In the genomic region with DNA sequence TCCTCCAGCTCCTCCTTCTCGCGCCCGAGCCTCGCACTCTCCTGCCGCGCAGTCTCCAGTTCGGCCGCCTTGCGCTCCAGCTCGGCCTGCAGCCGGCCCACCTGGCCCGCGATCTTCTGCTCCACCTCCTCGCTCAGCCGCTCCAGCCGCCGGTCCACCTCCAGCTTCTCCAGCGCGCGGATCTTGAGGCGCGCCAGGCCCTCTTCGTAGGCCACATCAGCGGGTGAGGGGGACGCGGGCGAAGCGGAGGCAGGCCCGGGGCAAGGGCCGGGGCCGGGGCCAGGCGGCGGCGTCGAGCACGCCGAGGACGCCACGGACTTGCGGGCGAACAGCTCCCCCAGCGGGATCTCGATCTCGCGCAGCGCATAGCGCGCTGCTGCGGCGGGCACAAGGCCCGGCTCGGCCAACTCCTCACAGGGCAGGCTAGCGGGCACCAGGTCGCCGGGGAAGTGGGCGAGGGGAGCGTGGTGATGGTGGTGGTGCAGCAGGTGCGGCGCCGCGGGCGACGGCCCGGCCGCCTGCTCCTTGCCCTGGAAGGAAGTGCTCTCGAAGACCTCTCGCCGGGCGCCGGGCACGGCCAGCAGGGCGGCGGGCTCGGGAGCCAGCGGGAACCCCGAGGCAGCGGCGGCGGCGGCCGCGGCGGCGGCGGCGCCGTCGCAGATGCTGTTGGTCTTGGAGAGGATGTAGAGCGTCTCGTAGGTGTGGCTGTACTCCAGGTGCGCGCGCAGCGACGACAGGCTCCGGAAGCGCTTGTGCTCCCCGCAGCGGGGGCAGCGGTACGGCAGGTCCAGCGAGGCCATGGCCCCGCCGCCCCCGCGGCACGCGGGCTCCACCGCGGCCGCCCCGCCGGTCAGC, we compare ENCODE assay signal across 8 cellular contexts. TPM values are rescaled to one million over a fixed set of nuclear protein-coding genes. Genes with fewer than 3 reads are reported as not detected.
DNase-seq lines count a peak whose midpoint lies in the region; ATAC-seq and TF ChIP-seq lines count a peak whose summit lies in the region.

No MANE protein-coding gene starts in this region.

- peak overlapping the region; percentile 95 for H3K4me2 ChIP-seq in hepatocyte

- no peaks in the 10 kb centered on the region for H3K9me2 ChIP-seq in hepatocyte (replicated peaks; ENCODE audit: insufficient read depth)

- DNase-seq in NCI-H526 treated with DMSO at 0.1 percent for 48 hours (lab: John Stamatoyannopoulos, UW) (peak; percentile 76), hepatocyte (ENCODE audit: low spot score) (peak; percentile 82), spleen (peak; percentile 89), HAP-1 (ENCODE audit: low spot score in 2 of 2) (no peak), DMS114 treated with DMSO at 0.1 percent for 48 hours (lab: John Stamatoyannopoulos, UW; ENCODE audit: unreplicated experiment) (no peak)
- peak; percentile 72 for DNase-seq in activated T-helper 2 cell treated with anti-CD3 and anti-CD28 coated beads, Interferon-gamma antibody, Interleukin-2, Interleukin-4, amounts not matched to agents 10 μg/mL and 5 μg/mL and 100 μg/mL, durations not matched to agents 14 hours and 24 hours and 36 hours (ENCODE audit: low spot score)

- H3K36me3 Mint-ChIP-seq in activated T-helper 2 cell treated with anti-CD3 and anti-CD28 coated beads, Interferon-gamma antibody, Interleukin-2, Interleukin-4, amounts not matched to agents 10 μg/mL and 5 μg/mL and 100 μg/mL, durations not matched to agents 14 hours and 24 hours and 36 hours (ENCODE audit: low read depth) = peaks cover 10% of the 10 kb centered on the region

- H3K4me1 ChIP-seq in hepatocyte (ENCODE audit: insufficient read depth) (peaks cover 10% of the 10 kb centered on the region), spleen (peaks cover 0 to 16% (median 7%) of the 10 kb centered on the region in 6 donors), HAP-1 (no peaks in the 10 kb centered on the region)

- H3K4me3 ChIP-seq in GM08714 (ENCODE audit: low read length) = peak overlapping the region; percentile 40; the same call in 1 of the 2 replicates
- peak overlapping the region; percentile 36 for H3K4me3 ChIP-seq in hepatocyte
- H3K4me3 ChIP-seq in spleen = peak overlapping the region in 7 of 8 donors; percentile 17 to 61 (median 23)
- no peak overlapping the region for H3K4me3 ChIP-seq in HAP-1

- peak; percentile 70 for ATAC-seq in HG02973 (IDR thresholded peaks at IDR 0.05; ENCODE audit: unreplicated experiment)

- TF ChIP-seq POLR2A in spleen (IDR thresholded peaks at IDR 0.05) = no peak

- no peaks in the 10 kb centered on the region for H3K27me3 Mint-ChIP-seq in activated T-helper 2 cell treated with anti-CD3 and anti-CD28 coated beads, Interferon-gamma antibody, Interleukin-2, Interleukin-4, amounts not matched to agents 10 μg/mL and 5 μg/mL and 100 μg/mL, durations not matched to agents 14 hours and 24 hours and 36 hours (ENCODE audit: low read depth)

- peaks cover 37% of the 10 kb centered on the region for H3K27me3 ChIP-seq in hepatocyte
- H3K27me3 ChIP-seq in spleen (replicated peaks in 1 of 7) = peaks cover 0 to 26% (median 0%) of the 10 kb centered on the region in 7 donors
- no peaks in the 10 kb centered on the region for H3K27me3 ChIP-seq in HAP-1 (ENCODE audit: low read depth)

- H3K9me3 ChIP-seq in hepatocyte (ENCODE audit: low read depth) (no peaks in the 10 kb centered on the region), spleen (no peaks in the 10 kb centered on the region), HAP-1 (no peaks in the 10 kb centered on the region)

- H3K9me3 Mint-ChIP-seq in activated T-helper 2 cell treated with anti-CD3 and anti-CD28 coated beads, Interferon-gamma antibody, Interleukin-2, Interleukin-4, amounts not matched to agents 10 μg/mL and 5 μg/mL and 100 μg/mL, durations not matched to agents 14 hours and 24 hours and 36 hours = no peaks in the 10 kb centered on the region

- intact Hi-C loops in activated T-helper 2 cell treated with anti-CD3 and anti-CD28 coated beads, Interferon-gamma antibody, Interleukin-2, Interleukin-4, amounts not matched to agents 10 μg/mL and 5 μg/mL and 100 μg/mL, durations not matched to agents 14 hours and 24 hours and 36 hours (cut with micrococcal nuclease) = loop anchor here (2.0 kb wide), 1 partner anchor 34 kb away; the partner anchor contains the start of gene CCT7
- intact Hi-C loops in spleen (cut with DNase I; ENCODE audit: low total_unique reads) = no loop called here

- H3K27ac Mint-ChIP-seq in activated T-helper 2 cell treated with anti-CD3 and anti-CD28 coated beads, Interferon-gamma antibody, Interleukin-2, Interleukin-4, amounts not matched to agents 10 μg/mL and 5 μg/mL and 100 μg/mL, durations not matched to agents 14 hours and 24 hours and 36 hours = no peak overlapping the region

- TF ChIP-seq CTCF in hepatocyte (IDR thresholded peaks at IDR 0.05; ENCODE audit: poor library complexity) = peak; percentile 40
- TF ChIP-seq CTCF in spleen (IDR thresholded peaks at IDR 0.05 in 8 of 11, conservative IDR thresholded peaks at IDR 0.05 in 3 of 11) = peak in 2 of 11 experiments; percentile 26 to 30

- in situ Hi-C loops in HAP-1 (cut with MboI; ENCODE audit: low sequenced_read_pairs) = no loop called here

- H3K4me1 Mint-ChIP-seq in activated T-helper 2 cell treated with anti-CD3 and anti-CD28 coated beads, Interferon-gamma antibody, Interleukin-2, Interleukin-4, amounts not matched to agents 10 μg/mL and 5 μg/mL and 100 μg/mL, durations not matched to agents 14 hours and 24 hours and 36 hours (ENCODE audit: low read depth) = peaks cover 11% of the 10 kb centered on the region

- no peaks in the 10 kb centered on the region for H3K36me3 ChIP-seq in hepatocyte (replicated peaks; ENCODE audit: insufficient read depth, low read depth)
- H3K36me3 ChIP-seq in spleen = peaks cover 0 to 48% (median 3%) of the 10 kb centered on the region in 6 donors
- peaks cover 10% of the 10 kb centered on the region for H3K36me3 ChIP-seq in HAP-1 (replicated peaks)

- H3K4me3 Mint-ChIP-seq in activated T-helper 2 cell treated with anti-CD3 and anti-CD28 coated beads, Interferon-gamma antibody, Interleukin-2, Interleukin-4, amounts not matched to agents 10 μg/mL and 5 μg/mL and 100 μg/mL, durations not matched to agents 14 hours and 24 hours and 36 hours (ENCODE audit: low read depth) = no peak overlapping the region

- WGBS in hepatocyte (ENCODE audit: low lambda C conversion rate, missing lambda C conversion rate) = 1% methylated on average over 83 of the region's 113 CpGs
- 26 to 64% (median 34%) methylated on average over 64 to 113 of the region's 113 CpGs for WGBS in spleen, 5 donors

- peak overlapping the region; percentile 76 for H2AFZ ChIP-seq in hepatocyte

- H4K20me1 ChIP-seq in hepatocyte (ENCODE audit: insufficient read depth, poor library complexity, severe bottlenecking) = no peaks in the 10 kb centered on the region

- H3K79me2 ChIP-seq in hepatocyte = no peaks in the 10 kb centered on the region

- H3K27ac ChIP-seq in hepatocyte = no peak overlapping the region
- peak overlapping the region in 3 of 8 donors; percentile 40 to 60 (median 54) for H3K27ac ChIP-seq in spleen

RNA-seq across cellular contexts. Expression of gene FBXO41, which starts 15.2 kb away (rescaled TPM):
- total RNA-seq in activated T-helper 2 cell treated with anti-CD3 and anti-CD28 coated beads, Interferon-gamma antibody, Interleukin-2, Interleukin-4, amounts not matched to agents 10 μg/mL and 5 μg/mL and 100 μg/mL, durations not matched to agents 14 hours and 24 hours and 36 hours = 25.3 and 25.7 TPM in 2 replicates
- total RNA-seq in hepatocyte (0.92 and 2.1 TPM in 2 replicates), spleen (10 to 100 TPM; 10.0 to 15.9 (median 13.3) TPM)
- polyA plus RNA-seq in hepatocyte (1.2 and 1.3 TPM in 2 replicates), spleen (10 to 100 TPM in 1 of 3 donors, 1 to 10 TPM in 2; 4.8 to 11.3 (median 8.0) TPM)

RNA-seq across cellular contexts. Expression of gene EGR4, which starts 24.3 kb away (rescaled TPM):
- 0.46 and 0.53 TPM in 2 replicates for total RNA-seq in activated T-helper 2 cell treated with anti-CD3 and anti-CD28 coated beads, Interferon-gamma antibody, Interleukin-2, Interleukin-4, amounts not matched to agents 10 μg/mL and 5 μg/mL and 100 μg/mL, durations not matched to agents 14 hours and 24 hours and 36 hours
- total RNA-seq in hepatocyte (0.23 TPM in 1 of 2 replicates, not detected in the other), spleen (not detected)
- polyA plus RNA-seq in hepatocyte (0.78 and 1.9 TPM in 2 replicates), spleen (under 1 TPM in 2 of 3 donors, not detected in 1; 0.02 to 0.03 TPM)

RNA-seq across cellular contexts. Expression of gene CCT7, which starts 35.0 kb away (rescaled TPM):
- 562 and 584 TPM in 2 replicates for total RNA-seq in activated T-helper 2 cell treated with anti-CD3 and anti-CD28 coated beads, Interferon-gamma antibody, Interleukin-2, Interleukin-4, amounts not matched to agents 10 μg/mL and 5 μg/mL and 100 μg/mL, durations not matched to agents 14 hours and 24 hours and 36 hours
- 195 and 197 TPM in 2 replicates for total RNA-seq in hepatocyte
- polyA plus RNA-seq in hepatocyte = 190 TPM in 2 replicates
- 100 to 1,000 TPM; 122 to 184 (median 148) TPM for total RNA-seq in spleen
- polyA plus RNA-seq in spleen = 100 to 1,000 TPM; 112 to 165 (median 152) TPM

RNA-seq across cellular contexts. Expression of gene PRADC1, which starts 36.0 kb away (rescaled TPM):
- total RNA-seq in activated T-helper 2 cell treated with anti-CD3 and anti-CD28 coated beads, Interferon-gamma antibody, Interleukin-2, Interleukin-4, amounts not matched to agents 10 μg/mL and 5 μg/mL and 100 μg/mL, durations not matched to agents 14 hours and 24 hours and 36 hours = 10.5 and 11.4 TPM in 2 replicates
- total RNA-seq in hepatocyte (26.9 and 36.6 TPM in 2 replicates), spleen (10 to 100 TPM; 12.8 to 27.1 (median 22.8) TPM)
- polyA plus RNA-seq in hepatocyte (31.6 and 39.7 TPM in 2 replicates), spleen (10 to 100 TPM; 10.4 to 29.5 (median 21.0) TPM)

RNA-seq across cellular contexts. Expression of gene SMYD5, which starts 55.0 kb away (rescaled TPM):
- 48.7 and 51.4 TPM in 2 replicates for total RNA-seq in activated T-helper 2 cell treated with anti-CD3 and anti-CD28 coated beads, Interferon-gamma antibody, Interleukin-2, Interleukin-4, amounts not matched to agents 10 μg/mL and 5 μg/mL and 100 μg/mL, durations not matched to agents 14 hours and 24 hours and 36 hours
- total RNA-seq in hepatocyte (15.5 and 28.3 TPM in 2 replicates), spleen (10 to 100 TPM; 12.3 to 27.1 (median 17.8) TPM)
- polyA plus RNA-seq in hepatocyte (10.0 and 16.9 TPM in 2 replicates), spleen (10 to 100 TPM; 14.6 to 22.7 (median 17.8) TPM)

Comparison
In these comparisons a context has a peak if more than half of its experiments do, and no peak if none do; other contexts are left out.
1. DNase-seq: peak in NCI-H526 treated with DMSO at 0.1 percent for 48 hours (single experiment), activated T-helper 2 cell treated with anti-CD3 and anti-CD28 coated beads, Interferon-gamma antibody, Interleukin-2, Interleukin-4, amounts not matched to agents 10 μg/mL and 5 μg/mL and 100 μg/mL, durations not matched to agents 14 hours and 24 hours and 36 hours (single experiment), hepatocyte (single experiment) and spleen (single experiment); none in HAP-1 (0 of 2) and DMS114 treated with DMSO at 0.1 percent for 48 hours (single experiment).